1 cellular context compared by ENCODE assay signal in the genomic region with DNA sequence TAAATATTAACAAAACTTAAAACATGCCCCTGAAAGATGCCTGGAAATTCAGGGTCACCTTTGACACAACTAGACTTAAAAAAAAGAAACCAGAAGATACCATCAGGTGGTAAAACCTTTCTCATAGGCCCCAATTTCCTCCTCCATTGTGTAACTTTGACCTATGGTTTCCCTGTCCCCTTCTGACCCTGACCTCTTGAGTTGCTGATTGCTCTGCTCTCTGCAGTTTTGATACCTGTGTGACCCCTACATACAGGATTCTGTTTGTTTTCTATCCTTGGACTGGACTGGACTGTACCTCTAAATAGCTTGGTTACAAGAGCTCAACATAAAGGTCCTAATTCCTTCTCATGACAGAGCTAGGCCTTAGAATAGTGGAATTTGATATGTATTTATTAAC.
TF ChIP-seq lines count a peak whose summit lies in the region.

No MANE protein-coding gene starts in this region.

TF ChIP-seq in HepG2, 621 proteins besides CTCF, POLR2A, EP300 and RAD21 (continued from another document and continues in another):
- TF ChIP-seq, protein P1, sequence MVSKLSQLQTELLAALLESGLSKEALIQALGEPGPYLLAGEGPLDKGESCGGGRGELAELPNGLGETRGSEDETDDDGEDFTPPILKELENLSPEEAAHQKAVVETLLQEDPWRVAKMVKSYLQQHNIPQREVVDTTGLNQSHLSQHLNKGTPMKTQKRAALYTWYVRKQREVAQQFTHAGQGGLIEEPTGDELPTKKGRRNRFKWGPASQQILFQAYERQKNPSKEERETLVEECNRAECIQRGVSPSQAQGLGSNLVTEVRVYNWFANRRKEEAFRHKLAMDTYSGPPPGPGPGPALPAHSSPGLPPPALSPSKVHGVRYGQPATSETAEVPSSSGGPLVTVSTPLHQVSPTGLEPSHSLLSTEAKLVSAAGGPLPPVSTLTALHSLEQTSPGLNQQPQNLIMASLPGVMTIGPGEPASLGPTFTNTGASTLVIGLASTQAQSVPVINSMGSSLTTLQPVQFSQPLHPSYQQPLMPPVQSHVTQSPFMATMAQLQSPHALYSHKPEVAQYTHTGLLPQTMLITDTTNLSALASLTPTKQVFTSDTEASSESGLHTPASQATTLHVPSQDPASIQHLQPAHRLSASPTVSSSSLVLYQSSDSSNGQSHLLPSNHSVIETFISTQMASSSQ (IDR thresholded peaks at IDR 0.05; ENCODE audit: low read depth) = no peak
- TF ChIP-seq, protein P1 (CRISPR knock-in tag; IDR thresholded peaks at IDR 0.05; ENCODE audit: borderline replicate concordance) = no peak; the same call in 1 of the 2 replicates
- TF ChIP-seq SP140L (CRISPR knock-in tag; IDR thresholded peaks at IDR 0.05; ENCODE audit: borderline replicate concordance) (no peak), ZNF224 (CRISPR knock-in tag; IDR thresholded peaks at IDR 0.05) (no peak), ZNF878 (CRISPR knock-in tag; IDR thresholded peaks at IDR 0.05) (no peak), ATRX (CRISPR knock-in tag; IDR thresholded peaks at IDR 0.05; ENCODE audit: borderline replicate concordance) (no peak), AGO1 (IDR thresholded peaks at IDR 0.05; ENCODE audit: low read depth, low read length, poor library complexity, severe bottlenecking) (no peak), FOXA1 (IDR thresholded peaks at IDR 0.05) (no peak), FOXA1 (CRISPR knock-in tag; IDR thresholded peaks at IDR 0.05) (no peak; the same call in 1 of the 2 replicates), ZNF264 (CRISPR knock-in tag; IDR thresholded peaks at IDR 0.05) (peak; percentile 58; the same call in 1 of the 2 replicates), ZFX (CRISPR knock-in tag; IDR thresholded peaks at IDR 0.05; ENCODE audit: low read depth) (peak; percentile 32; the same call in 1 of the 2 replicates), ISL2 (CRISPR knock-in tag; IDR thresholded peaks at IDR 0.05) (peak; percentile 72), PPARG (CRISPR knock-in tag; conservative IDR thresholded peaks at IDR 0.05) (peak; percentile 82; the same call in 1 of the 2 replicates), MIXL1 (CRISPR knock-in tag; IDR thresholded peaks at IDR 0.05) (peak; percentile 64), NR2F2 (IDR thresholded peaks at IDR 0.05; ENCODE audit: borderline replicate concordance, low read depth) (peak; percentile 95), WIZ (CRISPR knock-in tag; IDR thresholded peaks at IDR 0.05) (no peak), NFIB (CRISPR knock-in tag; IDR thresholded peaks at IDR 0.05; ENCODE audit: borderline replicate concordance) (no peak), MIER3 (CRISPR knock-in tag; IDR thresholded peaks at IDR 0.05; ENCODE audit: borderline replicate concordance) (peak; percentile 67; the same call in 1 of the 2 replicates), ISX (CRISPR knock-in tag; conservative IDR thresholded peaks at IDR 0.05) (no peak), U2AF2 (IDR thresholded peaks at IDR 0.05; ENCODE audit: low read depth, low read length) (no peak), ZNF274 (CRISPR knock-in tag; IDR thresholded peaks at IDR 0.05) (no peak), GZF1 (CRISPR knock-in tag; IDR thresholded peaks at IDR 0.05) (no peak), GABPA (IDR thresholded peaks at IDR 0.05; ENCODE audit: low read depth, low read length) (no peak), GABPA (CRISPR knock-in tag; IDR thresholded peaks at IDR 0.05; ENCODE audit: low read depth) (no peak), ESRRA (CRISPR knock-in tag; IDR thresholded peaks at IDR 0.05; ENCODE audit: low read depth) (peak; percentile 82)
- TF ChIP-seq, protein P2, sequence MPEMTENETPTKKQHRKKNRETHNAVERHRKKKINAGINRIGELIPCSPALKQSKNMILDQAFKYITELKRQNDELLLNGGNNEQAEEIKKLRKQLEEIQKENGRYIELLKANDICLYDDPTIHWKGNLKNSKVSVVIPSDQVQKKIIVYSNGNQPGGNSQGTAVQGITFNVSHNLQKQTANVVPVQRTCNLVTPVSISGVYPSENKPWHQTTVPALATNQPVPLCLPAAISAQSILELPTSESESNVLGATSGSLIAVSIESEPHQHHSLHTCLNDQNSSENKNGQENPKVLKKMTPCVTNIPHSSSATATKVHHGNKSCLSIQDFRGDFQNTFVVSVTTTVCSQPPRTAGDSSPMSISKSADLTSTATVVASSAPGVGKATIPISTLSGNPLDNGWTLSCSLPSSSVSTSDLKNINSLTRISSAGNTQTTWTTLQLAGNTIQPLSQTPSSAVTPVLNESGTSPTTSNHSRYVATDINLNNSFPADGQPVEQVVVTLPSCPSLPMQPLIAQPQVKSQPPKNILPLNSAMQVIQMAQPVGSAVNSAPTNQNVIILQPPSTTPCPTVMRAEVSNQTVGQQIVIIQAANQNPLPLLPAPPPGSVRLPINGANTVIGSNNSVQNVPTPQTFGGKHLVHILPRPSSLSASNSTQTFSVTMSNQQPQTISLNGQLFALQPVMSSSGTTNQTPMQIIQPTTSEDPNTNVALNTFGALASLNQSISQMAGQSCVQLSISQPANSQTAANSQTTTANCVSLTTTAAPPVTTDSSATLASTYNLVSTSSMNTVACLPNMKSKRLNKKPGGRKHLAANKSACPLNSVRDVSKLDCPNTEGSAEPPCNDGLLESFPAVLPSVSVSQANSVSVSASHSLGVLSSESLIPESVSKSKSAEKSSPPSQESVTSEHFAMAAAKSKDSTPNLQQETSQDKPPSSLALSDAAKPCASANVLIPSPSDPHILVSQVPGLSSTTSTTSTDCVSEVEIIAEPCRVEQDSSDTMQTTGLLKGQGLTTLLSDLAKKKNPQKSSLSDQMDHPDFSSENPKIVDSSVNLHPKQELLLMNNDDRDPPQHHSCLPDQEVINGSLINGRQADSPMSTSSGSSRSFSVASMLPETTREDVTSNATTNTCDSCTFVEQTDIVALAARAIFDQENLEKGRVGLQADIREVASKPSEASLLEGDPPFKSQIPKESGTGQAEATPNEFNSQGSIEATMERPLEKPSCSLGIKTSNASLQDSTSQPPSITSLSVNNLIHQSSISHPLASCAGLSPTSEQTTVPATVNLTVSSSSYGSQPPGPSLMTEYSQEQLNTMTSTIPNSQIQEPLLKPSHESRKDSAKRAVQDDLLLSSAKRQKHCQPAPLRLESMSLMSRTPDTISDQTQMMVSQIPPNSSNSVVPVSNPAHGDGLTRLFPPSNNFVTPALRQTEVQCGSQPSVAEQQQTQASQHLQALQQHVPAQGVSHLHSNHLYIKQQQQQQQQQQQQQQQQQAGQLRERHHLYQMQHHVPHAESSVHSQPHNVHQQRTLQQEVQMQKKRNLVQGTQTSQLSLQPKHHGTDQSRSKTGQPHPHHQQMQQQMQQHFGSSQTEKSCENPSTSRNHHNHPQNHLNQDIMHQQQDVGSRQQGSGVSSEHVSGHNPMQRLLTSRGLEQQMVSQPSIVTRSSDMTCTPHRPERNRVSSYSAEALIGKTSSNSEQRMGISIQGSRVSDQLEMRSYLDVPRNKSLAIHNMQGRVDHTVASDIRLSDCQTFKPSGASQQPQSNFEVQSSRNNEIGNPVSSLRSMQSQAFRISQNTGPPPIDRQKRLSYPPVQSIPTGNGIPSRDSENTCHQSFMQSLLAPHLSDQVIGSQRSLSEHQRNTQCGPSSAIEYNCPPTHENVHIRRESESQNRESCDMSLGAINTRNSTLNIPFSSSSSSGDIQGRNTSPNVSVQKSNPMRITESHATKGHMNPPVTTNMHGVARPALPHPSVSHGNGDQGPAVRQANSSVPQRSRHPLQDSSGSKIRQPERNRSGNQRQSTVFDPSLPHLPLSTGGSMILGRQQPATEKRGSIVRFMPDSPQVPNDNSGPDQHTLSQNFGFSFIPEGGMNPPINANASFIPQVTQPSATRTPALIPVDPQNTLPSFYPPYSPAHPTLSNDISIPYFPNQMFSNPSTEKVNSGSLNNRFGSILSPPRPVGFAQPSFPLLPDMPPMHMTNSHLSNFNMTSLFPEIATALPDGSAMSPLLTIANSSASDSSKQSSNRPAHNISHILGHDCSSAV (CRISPR knock-in tag; IDR thresholded peaks at IDR 0.05; ENCODE audit: borderline replicate concordance) = no peak
- TF ChIP-seq, protein P3, sequence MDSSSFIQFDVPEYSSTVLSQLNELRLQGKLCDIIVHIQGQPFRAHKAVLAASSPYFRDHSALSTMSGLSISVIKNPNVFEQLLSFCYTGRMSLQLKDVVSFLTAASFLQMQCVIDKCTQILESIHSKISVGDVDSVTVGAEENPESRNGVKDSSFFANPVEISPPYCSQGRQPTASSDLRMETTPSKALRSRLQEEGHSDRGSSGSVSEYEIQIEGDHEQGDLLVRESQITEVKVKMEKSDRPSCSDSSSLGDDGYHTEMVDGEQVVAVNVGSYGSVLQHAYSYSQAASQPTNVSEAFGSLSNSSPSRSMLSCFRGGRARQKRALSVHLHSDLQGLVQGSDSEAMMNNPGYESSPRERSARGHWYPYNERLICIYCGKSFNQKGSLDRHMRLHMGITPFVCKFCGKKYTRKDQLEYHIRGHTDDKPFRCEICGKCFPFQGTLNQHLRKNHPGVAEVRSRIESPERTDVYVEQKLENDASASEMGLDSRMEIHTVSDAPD (CRISPR knock-in tag; IDR thresholded peaks at IDR 0.05) = no peak
- TF ChIP-seq, protein P4, sequence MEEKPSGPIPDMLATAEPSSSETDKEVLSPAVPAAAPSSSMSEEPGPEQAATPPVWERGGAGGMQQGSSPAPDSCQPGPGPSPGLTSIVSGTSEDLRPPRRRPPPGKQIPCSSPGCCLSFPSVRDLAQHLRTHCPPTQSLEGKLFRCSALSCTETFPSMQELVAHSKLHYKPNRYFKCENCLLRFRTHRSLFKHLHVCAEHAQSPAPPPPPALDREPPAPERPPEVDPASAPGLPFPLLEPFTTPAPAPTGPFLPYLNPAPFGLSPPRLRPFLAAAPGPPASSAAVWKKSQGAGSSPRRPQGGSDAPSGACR (CRISPR knock-in tag; IDR thresholded peaks at IDR 0.05) = no peak
- TF ChIP-seq, protein P5, sequence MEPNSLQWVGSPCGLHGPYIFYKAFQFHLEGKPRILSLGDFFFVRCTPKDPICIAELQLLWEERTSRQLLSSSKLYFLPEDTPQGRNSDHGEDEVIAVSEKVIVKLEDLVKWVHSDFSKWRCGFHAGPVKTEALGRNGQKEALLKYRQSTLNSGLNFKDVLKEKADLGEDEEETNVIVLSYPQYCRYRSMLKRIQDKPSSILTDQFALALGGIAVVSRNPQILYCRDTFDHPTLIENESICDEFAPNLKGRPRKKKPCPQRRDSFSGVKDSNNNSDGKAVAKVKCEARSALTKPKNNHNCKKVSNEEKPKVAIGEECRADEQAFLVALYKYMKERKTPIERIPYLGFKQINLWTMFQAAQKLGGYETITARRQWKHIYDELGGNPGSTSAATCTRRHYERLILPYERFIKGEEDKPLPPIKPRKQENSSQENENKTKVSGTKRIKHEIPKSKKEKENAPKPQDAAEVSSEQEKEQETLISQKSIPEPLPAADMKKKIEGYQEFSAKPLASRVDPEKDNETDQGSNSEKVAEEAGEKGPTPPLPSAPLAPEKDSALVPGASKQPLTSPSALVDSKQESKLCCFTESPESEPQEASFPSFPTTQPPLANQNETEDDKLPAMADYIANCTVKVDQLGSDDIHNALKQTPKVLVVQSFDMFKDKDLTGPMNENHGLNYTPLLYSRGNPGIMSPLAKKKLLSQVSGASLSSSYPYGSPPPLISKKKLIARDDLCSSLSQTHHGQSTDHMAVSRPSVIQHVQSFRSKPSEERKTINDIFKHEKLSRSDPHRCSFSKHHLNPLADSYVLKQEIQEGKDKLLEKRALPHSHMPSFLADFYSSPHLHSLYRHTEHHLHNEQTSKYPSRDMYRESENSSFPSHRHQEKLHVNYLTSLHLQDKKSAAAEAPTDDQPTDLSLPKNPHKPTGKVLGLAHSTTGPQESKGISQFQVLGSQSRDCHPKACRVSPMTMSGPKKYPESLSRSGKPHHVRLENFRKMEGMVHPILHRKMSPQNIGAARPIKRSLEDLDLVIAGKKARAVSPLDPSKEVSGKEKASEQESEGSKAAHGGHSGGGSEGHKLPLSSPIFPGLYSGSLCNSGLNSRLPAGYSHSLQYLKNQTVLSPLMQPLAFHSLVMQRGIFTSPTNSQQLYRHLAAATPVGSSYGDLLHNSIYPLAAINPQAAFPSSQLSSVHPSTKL (CRISPR knock-in tag; IDR thresholded peaks at IDR 0.05) = peak; percentile 93
- TF ChIP-seq, protein P6, sequence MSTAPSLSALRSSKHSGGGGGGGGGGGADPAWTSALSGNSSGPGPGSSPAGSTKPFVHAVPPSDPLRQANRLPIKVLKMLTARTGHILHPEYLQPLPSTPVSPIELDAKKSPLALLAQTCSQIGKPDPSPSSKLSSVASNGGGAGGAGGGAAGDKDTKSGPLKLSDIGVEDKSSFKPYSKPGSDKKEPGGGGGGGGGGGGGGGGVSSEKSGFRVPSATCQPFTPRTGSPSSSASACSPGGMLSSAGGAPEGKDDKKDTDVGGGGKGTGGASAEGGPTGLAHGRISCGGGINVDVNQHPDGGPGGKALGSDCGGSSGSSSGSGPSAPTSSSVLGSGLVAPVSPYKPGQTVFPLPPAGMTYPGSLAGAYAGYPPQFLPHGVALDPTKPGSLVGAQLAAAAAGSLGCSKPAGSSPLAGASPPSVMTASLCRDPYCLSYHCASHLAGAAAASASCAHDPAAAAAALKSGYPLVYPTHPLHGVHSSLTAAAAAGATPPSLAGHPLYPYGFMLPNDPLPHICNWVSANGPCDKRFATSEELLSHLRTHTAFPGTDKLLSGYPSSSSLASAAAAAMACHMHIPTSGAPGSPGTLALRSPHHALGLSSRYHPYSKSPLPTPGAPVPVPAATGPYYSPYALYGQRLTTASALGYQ (CRISPR knock-in tag; IDR thresholded peaks at IDR 0.05) = 0 out of 2 replicates have a peak, but pooled peaks have one; percentile 23
- TF ChIP-seq, protein P7, sequence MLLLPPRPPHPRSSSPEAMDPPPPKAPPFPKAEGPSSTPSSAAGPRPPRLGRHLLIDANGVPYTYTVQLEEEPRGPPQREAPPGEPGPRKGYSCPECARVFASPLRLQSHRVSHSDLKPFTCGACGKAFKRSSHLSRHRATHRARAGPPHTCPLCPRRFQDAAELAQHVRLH (CRISPR knock-in tag; IDR thresholded peaks at IDR 0.05; ENCODE audit: borderline replicate concordance, low read depth) = no peak
- TF ChIP-seq, protein P8, sequence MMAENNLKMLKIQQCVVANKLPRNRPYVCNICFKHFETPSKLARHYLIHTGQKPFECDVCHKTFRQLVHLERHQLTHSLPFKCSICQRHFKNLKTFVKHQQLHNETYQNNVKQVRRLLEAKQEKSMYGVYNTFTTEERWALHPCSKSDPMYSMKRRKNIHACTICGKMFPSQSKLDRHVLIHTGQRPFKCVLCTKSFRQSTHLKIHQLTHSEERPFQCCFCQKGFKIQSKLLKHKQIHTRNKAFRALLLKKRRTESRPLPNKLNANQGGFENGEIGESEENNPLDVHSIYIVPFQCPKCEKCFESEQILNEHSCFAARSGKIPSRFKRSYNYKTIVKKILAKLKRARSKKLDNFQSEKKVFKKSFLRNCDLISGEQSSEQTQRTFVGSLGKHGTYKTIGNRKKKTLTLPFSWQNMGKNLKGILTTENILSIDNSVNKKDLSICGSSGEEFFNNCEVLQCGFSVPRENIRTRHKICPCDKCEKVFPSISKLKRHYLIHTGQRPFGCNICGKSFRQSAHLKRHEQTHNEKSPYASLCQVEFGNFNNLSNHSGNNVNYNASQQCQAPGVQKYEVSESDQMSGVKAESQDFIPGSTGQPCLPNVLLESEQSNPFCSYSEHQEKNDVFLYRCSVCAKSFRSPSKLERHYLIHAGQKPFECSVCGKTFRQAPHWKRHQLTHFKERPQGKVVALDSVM (CRISPR knock-in tag; IDR thresholded peaks at IDR 0.05) = no peak
